5 cellular contexts compared by ENCODE assay signal in genomic region chr1:1013922-1014617, GRCh38. TPM values are rescaled to one million over a fixed set of nuclear protein-coding genes. Genes with fewer than 3 reads are reported as not detected.
DNase-seq lines count a peak whose midpoint lies in the region; ATAC-seq lines count a peak whose summit lies in the region.

No MANE protein-coding gene starts in this region.

- no peak for ATAC-seq in HG03521 (IDR thresholded peaks at IDR 0.05; ENCODE audit: unreplicated experiment)

- H3K4me3 ChIP-seq in mononuclear cell (ENCODE audit: low read length): peak overlapping the region; percentile 81

- no peaks in the 10 kb centered on the region for H3K9me3 ChIP-seq in mononuclear cell (ENCODE audit: low read depth, low read length)

- peaks cover 3% of the 10 kb centered on the region for H3K27me3 Mint-ChIP-seq in IgD-negative memory B cell
- no peaks in the 10 kb centered on the region for H3K27me3 Mint-ChIP-seq in activated naive CD8-positive, alpha-beta T cell

- DNase-seq in hippocampal formation (lab: John Stamatoyannopoulos, UW): no peak

- peaks cover 26% of the 10 kb centered on the region for H3K4me1 ChIP-seq in mononuclear cell (ENCODE audit: insufficient read depth, low read length)

- no peaks in the 10 kb centered on the region for H3K36me3 Mint-ChIP-seq in IgD-negative memory B cell
- H3K36me3 Mint-ChIP-seq in activated naive CD8-positive, alpha-beta T cell: peaks cover 2% of the 10 kb centered on the region

- H3K27me3 ChIP-seq in mononuclear cell (ENCODE audit: insufficient read depth, low read length): no peaks in the 10 kb centered on the region

- peaks cover 7 to 21% (median 11%) of the 10 kb centered on the region in 3 donors for H3K4me1 Mint-ChIP-seq in IgD-negative memory B cell
- H3K4me1 Mint-ChIP-seq in activated naive CD8-positive, alpha-beta T cell (ENCODE audit: low read depth): peaks cover 31% of the 10 kb centered on the region

- peak overlapping the region; percentile 72 to 96 (median 84) for H3K27ac Mint-ChIP-seq in IgD-negative memory B cell
- peak overlapping the region; percentile 93 for H3K27ac Mint-ChIP-seq in activated naive CD8-positive, alpha-beta T cell

- H3K4me3 Mint-ChIP-seq in IgD-negative memory B cell: peak overlapping the region; percentile 87 to 97 (median 97)
- H3K4me3 Mint-ChIP-seq in activated naive CD8-positive, alpha-beta T cell: peak overlapping the region; percentile 94

- H3K9me3 Mint-ChIP-seq in IgD-negative memory B cell: peaks cover 0 to 2% (median 1%) of the 10 kb centered on the region in 3 donors
- no peaks in the 10 kb centered on the region for H3K9me3 Mint-ChIP-seq in activated naive CD8-positive, alpha-beta T cell (ENCODE audit: low read depth)

RNA-seq across cellular contexts. Expression of gene ISG15, which starts 0.8 kb away (rescaled TPM):
- polyA plus RNA-seq in IgD-negative memory B cell: 191 TPM
- total RNA-seq in mononuclear cell: 50.6 TPM

RNA-seq across cellular contexts. Expression of gene AGRN, which starts 5.8 kb away (rescaled TPM):
- 0.05 TPM for polyA plus RNA-seq in IgD-negative memory B cell
- 2.6 TPM for total RNA-seq in mononuclear cell

RNA-seq across cellular contexts. Expression of gene HES4, which starts 14.2 kb away (rescaled TPM):
- not detected for polyA plus RNA-seq in IgD-negative memory B cell
- total RNA-seq in mononuclear cell: 3.6 TPM

RNA-seq across cellular contexts. Expression of gene PERM1, which starts 32.2 kb away (rescaled TPM):
- polyA plus RNA-seq in IgD-negative memory B cell: not detected
- total RNA-seq in mononuclear cell: 0.10 TPM

RNA-seq across cellular contexts. Expression of gene PLEKHN1, which starts 47.8 kb away (rescaled TPM):
- polyA plus RNA-seq in IgD-negative memory B cell: 0.14 TPM
- 0.10 TPM for total RNA-seq in mononuclear cell
